Comparison of ENCODE assay signal across 15 cellular contexts in the genomic region with DNA sequence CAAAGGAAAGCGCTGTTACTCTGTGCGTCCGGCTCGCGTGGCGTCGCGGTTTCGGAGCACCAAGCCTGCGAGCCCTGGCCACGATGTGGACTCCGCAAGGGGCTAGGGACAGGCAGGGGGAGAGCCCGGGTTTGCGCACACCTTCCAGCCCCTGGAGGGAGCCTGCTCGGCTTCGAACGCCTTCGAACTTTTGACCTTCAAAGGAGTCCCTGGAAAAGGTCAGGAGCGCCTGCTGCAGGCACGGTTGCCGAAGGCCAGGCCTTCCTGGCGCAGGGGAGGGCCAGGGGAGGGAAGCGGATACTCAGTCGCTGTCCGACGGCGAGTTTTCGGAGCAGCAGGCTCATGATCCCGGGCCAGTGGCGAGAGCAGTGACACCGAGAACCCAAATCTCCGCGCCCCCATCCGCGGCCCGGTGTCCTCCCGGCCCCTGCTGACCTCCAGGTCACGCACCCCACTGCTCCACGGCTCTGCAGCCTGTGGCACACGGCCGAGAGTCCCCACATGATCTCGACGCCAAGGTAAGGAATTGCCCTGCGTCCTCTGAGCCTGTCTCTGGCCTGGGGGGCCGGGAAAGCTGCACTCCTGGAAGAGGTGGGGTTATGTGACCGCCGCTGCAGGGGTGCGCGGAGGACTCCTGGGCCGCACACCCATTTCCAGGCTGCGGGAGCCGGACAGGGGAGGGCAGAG. TPM values are rescaled to one million over a fixed set of nuclear protein-coding genes. Genes with fewer than 3 reads are reported as not detected.
DNase-seq lines count a peak whose midpoint lies in the region; ATAC-seq and TF ChIP-seq lines count a peak whose summit lies in the region.
"Had no signal": no experiment of that assay in that cellular context is flagged by ENCODE, and none has a peak within 500 bp of the region (broad histone marks: within the 10 kb centered on the region; RNA-seq: fewer than 3 reads in every experiment).

No MANE protein-coding gene starts in this region.

- H3K27ac ChIP-seq in left ventricle myocardium inferior (replicated peaks) (no peak overlapping the region), VCaP (peak overlapping the region; percentile 100)
- H3K27ac ChIP-seq: GM23248 had no signal

- H3K4me3 ChIP-seq in left ventricle myocardium inferior = peak overlapping the region; percentile 69
- H3K4me3 ChIP-seq: GM23248 had no signal

- TF ChIP-seq CTCF in left ventricle myocardium inferior (IDR thresholded peaks at IDR 0.05; ENCODE audit: borderline replicate concordance) = no peak
- no peak for TF ChIP-seq CTCF in VCaP (conservative IDR thresholded peaks at IDR 0.05)
- TF ChIP-seq CTCF in type B pancreatic cell (conservative IDR thresholded peaks at IDR 0.05) = no peak
- TF ChIP-seq CTCF in activated CD8-positive, alpha-beta T cell treated with anti-CD3 and anti-CD28 coated beads for 36 hours (IDR thresholded peaks at IDR 0.05) = no peak

- no peaks in the 10 kb centered on the region for H3K36me3 ChIP-seq in left ventricle myocardium inferior

- intact Hi-C loops in left ventricle myocardium inferior (cut with micrococcal nuclease) = no loop called here
- intact Hi-C loops in Right ventricle myocardium inferior (cut with DNase I) = no loop called here
- intact Hi-C loops in activated CD8-positive, alpha-beta T cell treated with anti-CD3 and anti-CD28 coated beads for 36 hours (cut with micrococcal nuclease) = no loop called here

- peaks cover 9% of the 10 kb centered on the region for H3K36me3 Mint-ChIP-seq in type B pancreatic cell
- peaks cover 2% of the 10 kb centered on the region for H3K36me3 Mint-ChIP-seq in activated CD8-positive, alpha-beta T cell treated with anti-CD3 and anti-CD28 coated beads for 36 hours (ENCODE audit: low read depth)

- H3K9me3 ChIP-seq in left ventricle myocardium inferior (replicated peaks) = no peaks in the 10 kb centered on the region

- H3K4me3 Mint-ChIP-seq in type B pancreatic cell = peak overlapping the region; percentile 41
- H3K4me3 Mint-ChIP-seq in activated CD8-positive, alpha-beta T cell treated with anti-CD3 and anti-CD28 coated beads for 36 hours = no peak overlapping the region
- H3K4me3 Mint-ChIP-seq: activated B cell treated with CpG ODN at 0.5 μM for 24 hours; activated naive CD8-positive, alpha-beta T cell treated with anti-CD3 and anti-CD28 coated beads, Interleukin-2, amount 50 U/mL, for 24 hours had no signal

- H3K4me1 Mint-ChIP-seq in type B pancreatic cell (ENCODE audit: unreplicated experiment) = peaks cover 17% of the 10 kb centered on the region
- H3K4me1 Mint-ChIP-seq in activated CD8-positive, alpha-beta T cell treated with anti-CD3 and anti-CD28 coated beads for 36 hours (ENCODE audit: low read depth) = peaks cover 18% of the 10 kb centered on the region

- peaks cover 100% of the 10 kb centered on the region for H3K27me3 ChIP-seq in left ventricle myocardium inferior (ENCODE audit: low read depth)

- POLR2A ChIA-PET in activated CD8-positive, alpha-beta T cell treated with anti-CD3 and anti-CD28 coated beads for 36 hours (lab: Charles Lee) = no interaction called here

- no peak for ATAC-seq in Right ventricle myocardium inferior
- ATAC-seq in activated CD8-positive, alpha-beta T cell treated with anti-CD3 and anti-CD28 coated beads for 36 hours = no peak
- ATAC-seq in HG03439 (IDR thresholded peaks at IDR 0.05; ENCODE audit: unreplicated experiment) = no peak
- ATAC-seq: activated naive CD8-positive, alpha-beta T cell treated with anti-CD3 and anti-CD28 coated beads, Interleukin-2, amount 50 U/mL, for 24 hours had no signal

- H3K27ac Mint-ChIP-seq in type B pancreatic cell = no peak overlapping the region
- H3K27ac Mint-ChIP-seq in activated CD8-positive, alpha-beta T cell treated with anti-CD3 and anti-CD28 coated beads for 36 hours = no peak overlapping the region
- H3K27ac Mint-ChIP-seq: activated B cell treated with CpG ODN at 0.5 μM for 24 hours; activated naive CD8-positive, alpha-beta T cell treated with anti-CD3 and anti-CD28 coated beads, Interleukin-2, amount 50 U/mL, for 24 hours had no signal

- H3K9me3 Mint-ChIP-seq in type B pancreatic cell = no peaks in the 10 kb centered on the region
- H3K9me3 Mint-ChIP-seq in activated CD8-positive, alpha-beta T cell treated with anti-CD3 and anti-CD28 coated beads for 36 hours = no peaks in the 10 kb centered on the region
- H3K9me3 Mint-ChIP-seq: activated B cell treated with CpG ODN at 0.5 μM for 24 hours; activated naive CD8-positive, alpha-beta T cell treated with anti-CD3 and anti-CD28 coated beads, Interleukin-2, amount 50 U/mL, for 24 hours had no signal

- DNase-seq in left ventricle myocardium inferior (no peak), Right ventricle myocardium inferior (ENCODE audit: missing footprints) (no peak), kidney tubule cell (ENCODE audit: low spot score) (peak; percentile 41), type B pancreatic cell (ENCODE audit: extremely low spot score, unreplicated experiment) (no peak), D341Med (ENCODE audit: low spot score) (no peak)
- DNase-seq in activated CD8-positive, alpha-beta T cell treated with anti-CD3 and anti-CD28 coated beads for 36 hours = no peak
- DNase-seq: activated B cell treated with CpG ODN at 0.5 μM for 24 hours; activated naive CD8-positive, alpha-beta T cell treated with anti-CD3 and anti-CD28 coated beads, Interleukin-2, amount 50 U/mL, for 24 hours; DMS79 treated with DMSO at 0.1 percent for 48 hours; GM23248; MV-4-11; NCI-H2171; stimulated activated CD8-positive, alpha-beta memory T cell treated with anti-CD3 and anti-CD28 coated beads, Interleukin-4, amount 100 ng/mL, for 48 hours had no signal

- H3K27me3 Mint-ChIP-seq in type B pancreatic cell = peaks cover 83% of the 10 kb centered on the region
- H3K27me3 Mint-ChIP-seq in activated CD8-positive, alpha-beta T cell treated with anti-CD3 and anti-CD28 coated beads for 36 hours = peaks cover 77% of the 10 kb centered on the region

- CTCF ChIA-PET in activated CD8-positive, alpha-beta T cell treated with anti-CD3 and anti-CD28 coated beads for 36 hours (lab: Charles Lee) = interaction anchor here (1.9 kb wide), 1 partner anchor 11 kb away, joined by 4 read pairs; no protein-coding TSS in a partner anchor

- H3K4me1 ChIP-seq in left ventricle myocardium inferior = peaks cover 68% of the 10 kb centered on the region

RNA-seq across cellular contexts. Expression of a gene that starts 1.3 kb away (rescaled TPM):
- total RNA-seq in left ventricle myocardium inferior = not detected
- total RNA-seq in Right ventricle myocardium inferior = not detected
- 0.50 and 14.8 TPM in 2 replicates for total RNA-seq in type B pancreatic cell (ENCODE audit: low replicate concordance)
- total RNA-seq in activated CD8-positive, alpha-beta T cell treated with anti-CD3 and anti-CD28 coated beads for 36 hours = not detected
- total RNA-seq: activated B cell treated with CpG ODN at 0.5 μM for 24 hours, GM23248 had no signal
